In the genomic region with DNA sequence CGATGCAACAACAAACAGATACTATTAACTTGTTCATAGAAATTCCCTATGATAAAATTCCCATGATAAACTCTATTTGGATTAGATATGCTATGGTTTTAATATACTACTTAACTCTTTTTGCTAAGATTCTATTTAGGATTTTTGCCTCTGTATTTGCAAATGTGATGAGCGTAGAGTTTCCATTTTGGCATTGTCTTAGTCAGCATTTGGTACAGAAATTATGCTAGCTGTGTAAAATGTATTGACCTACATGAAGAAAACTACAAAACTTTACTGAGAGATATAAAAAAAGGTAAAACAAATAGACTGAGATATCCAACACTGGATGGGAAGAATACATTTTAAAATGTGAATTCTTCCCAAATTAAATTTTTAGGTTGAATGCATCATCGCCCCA, we compare ENCODE assay signal across 33 cellular contexts.
"Had no signal": no experiment of that assay in that cellular context is flagged by ENCODE, and none has a peak within 500 bp of the region (broad histone marks: within the 10 kb centered on the region; RNA-seq: fewer than 3 reads in every experiment).

No MANE protein-coding gene starts in this region.

- ATAC-seq: activated naive CD4-positive, alpha-beta T cell treated with anti-CD3 and anti-CD28 coated beads, Interleukin-2, amount 50 U/mL, for 72 hours; activated naive CD8-positive, alpha-beta T cell treated with anti-CD3 and anti-CD28 coated beads, Interleukin-2, amount 50 U/mL, for 24 hours; activated T-cell treated with anti-CD3 and anti-CD28 coated beads, Interleukin-2, amount 50 U/mL, for 4 hours; activated T-cell treated with anti-CD3 and anti-CD28 coated beads, Interleukin-2, amount 50 U/mL, for 72 hours; activated T-helper 17 cell treated with anti-CD3 and anti-CD28 coated beads, Interleukin-2, amount 50 U/mL, for 72 hours; body of pancreas had no signal

- H3K27ac ChIP-seq: adrenal gland, ascending aorta, body of pancreas, brain microvascular endothelial cell, breast epithelium, cardiac muscle cell had no signal

- FAIRE-seq: astrocyte, bronchial epithelial cell had no signal

- H3K4me3 ChIP-seq: adrenal gland, ascending aorta, body of pancreas, breast epithelium, cardiac muscle cell had no signal

- H3K9me3 ChIP-seq: adrenal gland, ascending aorta had no signal

- DNase-seq: activated effector memory CD4-positive, alpha-beta T cell treated with anti-CD3 and anti-CD28 coated beads, Interleukin-2, amount 50 U/mL, for 16 hours; activated effector memory CD4-positive, alpha-beta T cell treated with Interleukin-2 at 50 U/mL for 16 hours; activated gamma-delta T cell; activated gamma-delta T cell treated with Interleukin-2 at 50 U/mL for 16 hours; activated naive CD4-positive, alpha-beta T cell; activated naive CD4-positive, alpha-beta T cell treated with anti-CD3 and anti-CD28 coated beads for 36 hours; activated naive CD4-positive, alpha-beta T cell treated with anti-CD3 and anti-CD28 coated beads, Interleukin-2, amount 10 ng/mL, durations not matched to agents 7 days and 5 days; activated naive CD4-positive, alpha-beta T cell treated with anti-CD3 and anti-CD28 coated beads, Interleukin-2, amount 50 U/mL, for 16 hours; activated naive CD4-positive, alpha-beta T cell treated with Interleukin-2 at 50 U/mL for 16 hours; activated naive CD8-positive, alpha-beta T cell treated with anti-CD3 and anti-CD28 coated beads for 36 hours; activated naive CD8-positive, alpha-beta T cell treated with anti-CD3 and anti-CD28 coated beads, Interleukin-2, amount 10 ng/mL, durations not matched to agents 7 days and 5 days; activated naive CD8-positive, alpha-beta T cell treated with anti-CD3 and anti-CD28 coated beads, Interleukin-2, amount 50 U/mL, for 24 hours; activated T-cell treated with anti-CD3 and anti-CD28 coated beads, Interleukin-2, amount 50 U/mL, for 24 hours; activated T-cell treated with anti-CD3 and anti-CD28 coated beads, Interleukin-2, amount 50 U/mL, for 4 hours; activated T-cell treated with anti-CD3 and anti-CD28 coated beads, Interleukin-2, amount 50 U/mL, for 48 hours; activated T-cell treated with anti-CD3 and anti-CD28 coated beads, Interleukin-2, amount 50 U/mL, for 72 hours; adrenal gland; amniotic stem cell; amygdala; anterior cingulate cortex; aorta; body of pancreas; brain microvascular endothelial cell; caudate nucleus; central memory CD4-positive, alpha-beta T cell; cerebellar nuclear complex had no signal

- H3K4me1 ChIP-seq: adrenal gland, ascending aorta, body of pancreas, breast epithelium had no signal

- H3K27me3 ChIP-seq: adrenal gland, ascending aorta, body of pancreas, brain microvascular endothelial cell, breast epithelium, cardiac muscle cell had no signal

- H3K36me3 ChIP-seq: adrenal gland, ascending aorta, brain microvascular endothelial cell, breast epithelium, cardiac muscle cell had no signal
